15 cellular contexts compared by ENCODE assay signal in genomic region chr1:66570196-66570595, GRCh38. TPM values are rescaled to one million over a fixed set of nuclear protein-coding genes. Genes with fewer than 3 reads are reported as not detected.
"Had no signal": no experiment of that assay in that cellular context is flagged by ENCODE, and none has a peak within 500 bp of the region (broad histone marks: within the 10 kb centered on the region; RNA-seq: fewer than 3 reads in every experiment).

No MANE protein-coding gene starts in this region.

- ATAC-seq: left lobe of liver; natural killer cell treated with Interleukin-12 subunit alpha and Interleukin-12 subunit beta and Interleukin-15 and Interleukin-18, amount 100 ng/mL, for 72 hours; stimulated activated naive CD8-positive, alpha-beta T cell treated with anti-CD3 and anti-CD28 coated beads, Interleukin-15, amount 100 ng/mL, for 72 hours had no signal

- H3K27me3 ChIP-seq: esophagus muscularis mucosa, hepatocyte, neutrophil, right atrium auricular region, suprapubic skin had no signal

- H3K36me3 ChIP-seq: esophagus muscularis mucosa, neutrophil, right atrium auricular region, suprapubic skin had no signal

- H3K4me1 ChIP-seq: right atrium auricular region had no signal

- H3K4me3 ChIP-seq: coronary artery, esophagus muscularis mucosa, hepatocyte, lung, right atrium auricular region, suprapubic skin had no signal

- H2AFZ ChIP-seq: hepatocyte had no signal

- H3K27ac ChIP-seq: coronary artery, esophagus muscularis mucosa, hepatocyte, neutrophil, right atrium auricular region, suprapubic skin had no signal

- DNase-seq: activated CD4-positive, alpha-beta memory T cell treated with anti-CD3 and anti-CD28 coated beads for 36 hours; amygdala; posterior cingulate gyrus; stimulated activated naive CD8-positive, alpha-beta T cell treated with anti-CD3 and anti-CD28 coated beads, Interleukin-15, amount 100 ng/mL, for 72 hours; SW 1271 had no signal

- H3K9me3 ChIP-seq: esophagus muscularis mucosa, neutrophil, right atrium auricular region, suprapubic skin had no signal

- H3K4me2 ChIP-seq: hepatocyte had no signal

RNA-seq across cellular contexts. Expression of gene SGIP1, which starts 36.2 kb away (rescaled TPM):
- total RNA-seq: natural killer cell treated with Interleukin-12 subunit alpha and Interleukin-12 subunit beta and Interleukin-15 and Interleukin-18, amount 100 ng/mL, for 72 hours; T-helper 2 cell treated with Interferon-gamma antibody and Interleukin-4, amounts not matched to agents 100 ng/mL and 5 ng/mL, for 36 hours had no signal
